In the genomic region with DNA sequence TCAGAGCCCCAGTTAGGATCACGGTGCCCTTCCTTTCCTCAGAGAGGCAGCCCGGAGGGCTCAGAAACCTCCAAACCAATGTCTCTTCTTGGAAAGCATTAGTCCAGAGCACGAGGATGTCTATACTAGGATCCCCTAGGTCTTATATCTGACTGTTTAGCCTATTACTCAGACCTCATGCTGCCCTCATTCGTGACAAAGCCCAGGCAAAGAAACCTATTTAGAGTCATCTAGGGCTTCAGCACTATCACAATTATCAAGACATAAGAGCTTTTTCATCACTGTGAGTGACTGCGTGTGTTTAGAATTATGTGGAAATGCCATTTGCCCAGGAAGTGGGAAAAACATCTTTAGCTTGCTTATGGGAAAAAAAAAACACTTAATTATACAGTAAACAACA, we compare ENCODE assay signal across 17 cellular contexts.
DNase-seq lines count a peak whose midpoint lies in the region; ATAC-seq and TF ChIP-seq lines count a peak whose summit lies in the region.
"Had no signal": no experiment of that assay in that cellular context is flagged by ENCODE, and none has a peak within 500 bp of the region (broad histone marks: within the 10 kb centered on the region; RNA-seq: fewer than 3 reads in every experiment).

No MANE protein-coding gene starts in this region.

- H3K27me3 ChIP-seq in GM23338 (ENCODE audit: insufficient read depth), result no peaks in the 10 kb centered on the region
- H3K27me3 ChIP-seq: testis had no signal

- H3K4me3 ChIP-seq in GM23338, result no peak overlapping the region
- H3K4me3 ChIP-seq: PC-9, testis had no signal

- no peak overlapping the region for H2AFZ ChIP-seq in GM23338
- H2AFZ ChIP-seq: PC-9 had no signal

- ATAC-seq in GM23338 (no peak), HG03565 (IDR thresholded peaks at IDR 0.05; ENCODE audit: unreplicated experiment) (no peak), Right ventricle myocardium inferior (no peak), GM21737 (IDR thresholded peaks at IDR 0.05; ENCODE audit: unreplicated experiment) (no peak), left lobe of liver (no peak)
- ATAC-seq: sciatic nerve had no signal

- TF ChIP-seq CTCF in GM23338 (conservative IDR thresholded peaks at IDR 0.05; ENCODE audit: low read depth in 2 of 2) (no peak), brain (conservative IDR thresholded peaks at IDR 0.05) (no peak)

- DNase-seq in AG20443 (ENCODE audit: low spot score) (peak; percentile 56), GM23338 (ENCODE audit: low spot score) (no peak), iris pigment epithelial cell (ENCODE audit: low read depth) (peak; percentile 45), Right ventricle myocardium inferior (ENCODE audit: missing footprints) (no peak), left lobe of liver (ENCODE audit: low spot score) (no peak)
- DNase-seq: activated CD4-positive, alpha-beta T cell treated with anti-CD3 and anti-CD28 coated beads, Interleukin-2, amount 50 U/mL, for 1 hour; activated T-cell treated with anti-CD3 and anti-CD28 coated beads, Interleukin-2, amount 50 U/mL, for 72 hours; DMS153; kidney glomerular epithelial cell; NCI-H2081 treated with DMSO at 0.1 percent for 48 hours; NCI-H69; PC-9; testis had no signal

- no peak overlapping the region for H3K4me3 Mint-ChIP-seq in GM23338
- no peak overlapping the region for H3K4me3 Mint-ChIP-seq in brain

- 0 out of 2 replicates have a peak overlapping the region, but pooled peaks have one; percentile 70 for H3K27ac ChIP-seq in GM23338 (ENCODE audit: low read depth)
- H3K27ac ChIP-seq: PC-9 had no signal

- H4K20me1 ChIP-seq in GM23338 (replicated peaks; ENCODE audit: insufficient read depth), result no peaks in the 10 kb centered on the region

- no peaks in the 10 kb centered on the region for H3K9me2 ChIP-seq in GM23338 (ENCODE audit: insufficient read depth)

- H3K4me1 ChIP-seq in GM23338 (ENCODE audit: insufficient read depth), result no peaks in the 10 kb centered on the region
- H3K4me1 ChIP-seq: testis had no signal

- H3K79me2 ChIP-seq in GM23338 (replicated peaks; ENCODE audit: insufficient read depth), result no peaks in the 10 kb centered on the region; the same call in 1 of the 2 replicates

- H3K36me3 ChIP-seq in GM23338 (ENCODE audit: insufficient read depth), result peaks cover 3% of the 10 kb centered on the region; the same call in 1 of the 2 replicates

- no peak overlapping the region for H3K4me2 ChIP-seq in GM23338
- H3K4me2 ChIP-seq: PC-9 had no signal

- intact Hi-C loops in Right ventricle myocardium inferior (cut with DNase I), result loop anchor here (5.0 kb wide), 2 partner anchors 36 to 44 kb away; no protein-coding TSS in a partner anchor

- H3K27me3 Mint-ChIP-seq in GM23338 (ENCODE audit: insufficient read depth, low read depth, poor library complexity) (peaks cover 2% of the 10 kb centered on the region), brain (no peaks in the 10 kb centered on the region)

- H3K27ac Mint-ChIP-seq in GM23338 (no peak overlapping the region; the same call in 1 of the 2 replicates), brain (peak overlapping the region in 4 of 5 experiments; percentile 26 to 71 (median 47))

- H3K36me3 Mint-ChIP-seq in GM23338 (ENCODE audit: low read depth) (peaks cover 22% of the 10 kb centered on the region), brain (peaks cover 30% of the 10 kb centered on the region)

- H3K4me1 Mint-ChIP-seq in GM23338 (no peaks in the 10 kb centered on the region), brain (peaks cover 25% of the 10 kb centered on the region)

- H3K9me3 Mint-ChIP-seq in GM23338 (no peaks in the 10 kb centered on the region), brain (peaks cover 0 to 3% (median 0%) of the 10 kb centered on the region in 5 experiments)

- H3F3A ChIP-seq in GM23338 (replicated peaks; ENCODE audit: low read depth), result no peaks in the 10 kb centered on the region

TF ChIP-seq in GM23338, 12 proteins besides CTCF, POLR2A, EP300 and RAD21:
- TF ChIP-seq, protein P1, sequence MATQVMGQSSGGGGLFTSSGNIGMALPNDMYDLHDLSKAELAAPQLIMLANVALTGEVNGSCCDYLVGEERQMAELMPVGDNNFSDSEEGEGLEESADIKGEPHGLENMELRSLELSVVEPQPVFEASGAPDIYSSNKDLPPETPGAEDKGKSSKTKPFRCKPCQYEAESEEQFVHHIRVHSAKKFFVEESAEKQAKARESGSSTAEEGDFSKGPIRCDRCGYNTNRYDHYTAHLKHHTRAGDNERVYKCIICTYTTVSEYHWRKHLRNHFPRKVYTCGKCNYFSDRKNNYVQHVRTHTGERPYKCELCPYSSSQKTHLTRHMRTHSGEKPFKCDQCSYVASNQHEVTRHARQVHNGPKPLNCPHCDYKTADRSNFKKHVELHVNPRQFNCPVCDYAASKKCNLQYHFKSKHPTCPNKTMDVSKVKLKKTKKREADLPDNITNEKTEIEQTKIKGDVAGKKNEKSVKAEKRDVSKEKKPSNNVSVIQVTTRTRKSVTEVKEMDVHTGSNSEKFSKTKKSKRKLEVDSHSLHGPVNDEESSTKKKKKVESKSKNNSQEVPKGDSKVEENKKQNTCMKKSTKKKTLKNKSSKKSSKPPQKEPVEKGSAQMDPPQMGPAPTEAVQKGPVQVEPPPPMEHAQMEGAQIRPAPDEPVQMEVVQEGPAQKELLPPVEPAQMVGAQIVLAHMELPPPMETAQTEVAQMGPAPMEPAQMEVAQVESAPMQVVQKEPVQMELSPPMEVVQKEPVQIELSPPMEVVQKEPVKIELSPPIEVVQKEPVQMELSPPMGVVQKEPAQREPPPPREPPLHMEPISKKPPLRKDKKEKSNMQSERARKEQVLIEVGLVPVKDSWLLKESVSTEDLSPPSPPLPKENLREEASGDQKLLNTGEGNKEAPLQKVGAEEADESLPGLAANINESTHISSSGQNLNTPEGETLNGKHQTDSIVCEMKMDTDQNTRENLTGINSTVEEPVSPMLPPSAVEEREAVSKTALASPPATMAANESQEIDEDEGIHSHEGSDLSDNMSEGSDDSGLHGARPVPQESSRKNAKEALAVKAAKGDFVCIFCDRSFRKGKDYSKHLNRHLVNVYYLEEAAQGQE (IDR thresholded peaks at IDR 0.05; ENCODE audit: unreplicated experiment), result no peak
- TF ChIP-seq, protein P2, sequence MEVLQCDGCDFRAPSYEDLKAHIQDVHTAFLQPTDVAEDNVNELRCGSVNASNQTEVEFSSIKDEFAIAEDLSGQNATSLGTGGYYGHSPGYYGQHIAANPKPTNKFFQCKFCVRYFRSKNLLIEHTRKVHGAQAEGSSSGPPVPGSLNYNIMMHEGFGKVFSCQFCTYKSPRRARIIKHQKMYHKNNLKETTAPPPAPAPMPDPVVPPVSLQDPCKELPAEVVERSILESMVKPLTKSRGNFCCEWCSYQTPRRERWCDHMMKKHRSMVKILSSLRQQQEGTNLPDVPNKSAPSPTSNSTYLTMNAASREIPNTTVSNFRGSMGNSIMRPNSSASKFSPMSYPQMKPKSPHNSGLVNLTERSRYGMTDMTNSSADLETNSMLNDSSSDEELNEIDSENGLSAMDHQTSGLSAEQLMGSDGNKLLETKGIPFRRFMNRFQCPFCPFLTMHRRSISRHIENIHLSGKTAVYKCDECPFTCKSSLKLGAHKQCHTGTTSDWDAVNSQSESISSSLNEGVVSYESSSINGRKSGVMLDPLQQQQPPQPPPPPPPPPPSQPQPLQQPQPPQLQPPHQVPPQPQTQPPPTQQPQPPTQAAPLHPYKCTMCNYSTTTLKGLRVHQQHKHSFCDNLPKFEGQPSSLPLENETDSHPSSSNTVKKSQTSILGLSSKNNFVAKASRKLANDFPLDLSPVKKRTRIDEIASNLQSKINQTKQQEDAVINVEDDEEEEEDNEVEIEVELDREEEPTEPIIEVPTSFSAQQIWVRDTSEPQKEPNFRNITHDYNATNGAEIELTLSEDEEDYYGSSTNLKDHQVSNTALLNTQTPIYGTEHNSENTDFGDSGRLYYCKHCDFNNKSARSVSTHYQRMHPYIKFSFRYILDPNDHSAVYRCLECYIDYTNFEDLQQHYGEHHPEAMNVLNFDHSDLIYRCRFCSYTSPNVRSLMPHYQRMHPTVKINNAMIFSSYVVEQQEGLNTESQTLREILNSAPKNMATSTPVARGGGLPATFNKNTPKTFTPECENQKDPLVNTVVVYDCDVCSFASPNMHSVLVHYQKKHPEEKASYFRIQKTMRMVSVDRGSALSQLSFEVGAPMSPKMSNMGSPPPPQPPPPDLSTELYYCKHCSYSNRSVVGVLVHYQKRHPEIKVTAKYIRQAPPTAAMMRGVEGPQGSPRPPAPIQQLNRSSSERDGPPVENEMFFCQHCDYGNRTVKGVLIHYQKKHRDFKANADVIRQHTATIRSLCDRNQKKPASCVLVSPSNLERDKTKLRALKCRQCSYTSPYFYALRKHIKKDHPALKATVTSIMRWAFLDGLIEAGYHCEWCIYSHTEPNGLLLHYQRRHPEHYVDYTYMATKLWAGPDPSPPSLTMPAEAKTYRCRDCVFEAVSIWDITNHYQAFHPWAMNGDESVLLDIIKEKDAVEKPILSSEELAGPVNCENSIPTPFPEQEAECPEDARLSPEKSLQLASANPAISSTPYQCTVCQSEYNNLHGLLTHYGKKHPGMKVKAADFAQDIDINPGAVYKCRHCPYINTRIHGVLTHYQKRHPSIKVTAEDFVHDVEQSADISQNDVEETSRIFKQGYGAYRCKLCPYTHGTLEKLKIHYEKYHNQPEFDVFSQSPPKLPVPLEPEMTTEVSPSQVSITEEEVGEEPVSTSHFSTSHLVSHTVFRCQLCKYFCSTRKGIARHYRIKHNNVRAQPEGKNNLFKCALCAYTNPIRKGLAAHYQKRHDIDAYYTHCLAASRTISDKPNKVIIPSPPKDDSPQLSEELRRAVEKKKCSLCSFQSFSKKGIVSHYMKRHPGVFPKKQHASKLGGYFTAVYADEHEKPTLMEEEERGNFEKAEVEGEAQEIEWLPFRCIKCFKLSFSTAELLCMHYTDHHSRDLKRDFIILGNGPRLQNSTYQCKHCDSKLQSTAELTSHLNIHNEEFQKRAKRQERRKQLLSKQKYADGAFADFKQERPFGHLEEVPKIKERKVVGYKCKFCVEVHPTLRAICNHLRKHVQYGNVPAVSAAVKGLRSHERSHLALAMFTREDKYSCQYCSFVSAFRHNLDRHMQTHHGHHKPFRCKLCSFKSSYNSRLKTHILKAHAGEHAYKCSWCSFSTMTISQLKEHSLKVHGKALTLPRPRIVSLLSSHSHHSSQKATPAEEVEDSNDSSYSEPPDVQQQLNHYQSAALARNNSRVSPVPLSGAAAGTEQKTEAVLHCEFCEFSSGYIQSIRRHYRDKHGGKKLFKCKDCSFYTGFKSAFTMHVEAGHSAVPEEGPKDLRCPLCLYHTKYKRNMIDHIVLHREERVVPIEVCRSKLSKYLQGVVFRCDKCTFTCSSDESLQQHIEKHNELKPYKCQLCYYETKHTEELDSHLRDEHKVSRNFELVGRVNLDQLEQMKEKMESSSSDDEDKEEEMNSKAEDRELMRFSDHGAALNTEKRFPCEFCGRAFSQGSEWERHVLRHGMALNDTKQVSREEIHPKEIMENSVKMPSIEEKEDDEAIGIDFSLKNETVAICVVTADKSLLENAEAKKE (CRISPR knock-in tag; IDR thresholded peaks at IDR 0.05), result no peak
TF ChIP-seq in GM23338: peak in this region for 0.

Comparison
In these comparisons a context has a peak if more than half of its experiments do, and no peak if none do; other contexts are left out.
1. DNase-seq: peak in AG20443 (single experiment) and iris pigment epithelial cell (single experiment); none in GM23338 (single experiment), Right ventricle myocardium inferior (single experiment) and left lobe of liver (single experiment).